In genomic region chr4:173008436-173008835, GRCh38 we compare ENCODE assay signal across 1 cellular context.
TF ChIP-seq lines count a peak whose summit lies in the region.

No MANE protein-coding gene starts in this region.

TF ChIP-seq in GM23338, 12 proteins besides CTCF, POLR2A, EP300 and RAD21 (continued from another document):
- no peak for TF ChIP-seq REST (IDR thresholded peaks at IDR 0.05; ENCODE audit: unreplicated experiment)
